1 cellular context compared by ENCODE assay signal in the genomic region with DNA sequence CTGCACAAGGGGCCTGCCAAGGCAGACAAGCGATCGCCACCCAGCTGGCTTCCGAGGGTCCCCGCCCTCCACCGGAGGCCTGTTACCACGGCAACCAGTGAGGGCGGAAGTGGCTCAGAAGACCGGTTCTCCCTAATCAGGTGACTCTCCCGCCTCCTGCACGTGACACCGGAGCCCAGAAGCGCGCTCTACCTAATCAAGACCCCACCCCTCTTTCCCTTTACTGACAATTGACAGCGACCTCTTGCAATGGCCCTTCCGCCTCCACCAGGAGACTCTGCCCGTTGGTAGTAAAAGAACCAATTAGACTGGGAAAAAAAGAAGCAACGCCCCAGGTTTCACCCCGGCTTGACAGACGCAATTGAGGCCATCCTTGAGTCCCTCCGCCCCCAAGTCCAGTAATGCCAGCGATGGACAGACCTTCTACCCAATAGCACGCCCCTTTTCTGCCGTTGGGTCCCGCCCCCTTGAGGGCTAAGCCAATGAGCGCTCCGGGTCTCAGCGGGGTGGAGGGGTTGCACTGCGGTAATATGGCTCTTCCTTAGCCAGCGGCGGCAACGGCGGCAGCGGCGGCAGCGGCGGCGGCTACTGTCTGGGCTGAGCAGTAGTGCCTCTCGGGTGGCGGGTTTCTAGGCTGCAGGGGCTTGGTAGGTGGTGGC.
TF ChIP-seq lines count a peak whose summit lies in the region.

A gene (plus strand): TSS at position 525 of the 659 bp plus-strand sequence. CDS start 198 bp downstream, outside the sequence.

TF ChIP-seq in K562, 482 proteins besides CTCF, POLR2A, EP300 and RAD21 (continued from another document and continues in another):
- TF ChIP-seq, protein P1, sequence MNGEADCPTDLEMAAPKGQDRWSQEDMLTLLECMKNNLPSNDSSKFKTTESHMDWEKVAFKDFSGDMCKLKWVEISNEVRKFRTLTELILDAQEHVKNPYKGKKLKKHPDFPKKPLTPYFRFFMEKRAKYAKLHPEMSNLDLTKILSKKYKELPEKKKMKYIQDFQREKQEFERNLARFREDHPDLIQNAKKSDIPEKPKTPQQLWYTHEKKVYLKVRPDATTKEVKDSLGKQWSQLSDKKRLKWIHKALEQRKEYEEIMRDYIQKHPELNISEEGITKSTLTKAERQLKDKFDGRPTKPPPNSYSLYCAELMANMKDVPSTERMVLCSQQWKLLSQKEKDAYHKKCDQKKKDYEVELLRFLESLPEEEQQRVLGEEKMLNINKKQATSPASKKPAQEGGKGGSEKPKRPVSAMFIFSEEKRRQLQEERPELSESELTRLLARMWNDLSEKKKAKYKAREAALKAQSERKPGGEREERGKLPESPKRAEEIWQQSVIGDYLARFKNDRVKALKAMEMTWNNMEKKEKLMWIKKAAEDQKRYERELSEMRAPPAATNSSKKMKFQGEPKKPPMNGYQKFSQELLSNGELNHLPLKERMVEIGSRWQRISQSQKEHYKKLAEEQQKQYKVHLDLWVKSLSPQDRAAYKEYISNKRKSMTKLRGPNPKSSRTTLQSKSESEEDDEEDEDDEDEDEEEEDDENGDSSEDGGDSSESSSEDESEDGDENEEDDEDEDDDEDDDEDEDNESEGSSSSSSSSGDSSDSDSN (IDR thresholded peaks at IDR 0.05; ENCODE audit: borderline replicate concordance in 1 of 2, low read depth in 2 of 2, low read length in 2 of 2), result 0 out of 4 replicates have a peak, but pooled peaks of 1 of the 2 experiments have one; percentile 14
- TF ChIP-seq MEIS2 (IDR thresholded peaks at IDR 0.05; ENCODE audit: partially characterized antibody) (peak; percentile 66), SMAD2 (IDR thresholded peaks at IDR 0.05; ENCODE audit: low read depth, low read length) (no peak), L3MBTL2 (IDR thresholded peaks at IDR 0.05) (peak; percentile 83; the same call in 1 of the 2 replicates), TAF15 (IDR thresholded peaks at IDR 0.05; ENCODE audit: low read depth, low read length) (no peak), MXI1 (IDR thresholded peaks at IDR 0.05; ENCODE audit: low read depth, low read length) (peak; percentile 83), MTF1 (CRISPR knock-in tag; IDR thresholded peaks at IDR 0.05; ENCODE audit: borderline replicate concordance) (no peak), ELF4 (CRISPR knock-in tag; IDR thresholded peaks at IDR 0.05) (0 out of 2 replicates have a peak, but pooled peaks have one; percentile 55), SMARCA5 (IDR thresholded peaks at IDR 0.05) (no peak), MAFF (IDR thresholded peaks at IDR 0.05; ENCODE audit: low read length) (no peak), TOE1 (IDR thresholded peaks at IDR 0.05; ENCODE audit: borderline replicate concordance) (peak; percentile 97), TOE1 (CRISPR knock-in tag; IDR thresholded peaks at IDR 0.05; ENCODE audit: borderline replicate concordance, low read depth) (no peak), SIX5 (IDR thresholded peaks at IDR 0.05; ENCODE audit: borderline replicate concordance in 1 of 2, insufficient read depth in 1 of 2, low read depth in 1 of 2, low read length in 2 of 2) (peak; percentile 33 to 56; a peak in 2 of 4 replicates), NR2C2 (CRISPR knock-in tag; IDR thresholded peaks at IDR 0.05) (0 out of 2 replicates have a peak, but pooled peaks have one; percentile 42), NR2C2 (tag; IDR thresholded peaks at IDR 0.05) (peak; percentile 92), TCF7L2 (IDR thresholded peaks at IDR 0.05; ENCODE audit: low read depth, low read length) (no peak), SAP30 (IDR thresholded peaks at IDR 0.05; ENCODE audit: borderline replicate concordance, insufficient read depth, low read depth, low read length, poor library complexity, severe bottlenecking) (peak; percentile 21), ETV1 (tag; conservative IDR thresholded peaks at IDR 0.05; ENCODE audit: low read depth) (peak; percentile 81), CSDE1 (IDR thresholded peaks at IDR 0.05) (peak in 1 of 2 experiments; percentile 83; a peak in 1 of 4 replicates), TAF7 (tag; IDR thresholded peaks at IDR 0.05) (0 out of 2 replicates have a peak, but pooled peaks have one; percentile 21), PML (IDR thresholded peaks at IDR 0.05; ENCODE audit: low read length) (peak; percentile 24; the same call in 1 of the 2 replicates), SREBF1 (IDR thresholded peaks at IDR 0.05; ENCODE audit: borderline replicate concordance, low read depth, low read length) (peak; percentile 67; the same call in 1 of the 2 replicates), ZNF561 (CRISPR knock-in tag; conservative IDR thresholded peaks at IDR 0.05) (no peak)
- TF ChIP-seq, protein P2, sequence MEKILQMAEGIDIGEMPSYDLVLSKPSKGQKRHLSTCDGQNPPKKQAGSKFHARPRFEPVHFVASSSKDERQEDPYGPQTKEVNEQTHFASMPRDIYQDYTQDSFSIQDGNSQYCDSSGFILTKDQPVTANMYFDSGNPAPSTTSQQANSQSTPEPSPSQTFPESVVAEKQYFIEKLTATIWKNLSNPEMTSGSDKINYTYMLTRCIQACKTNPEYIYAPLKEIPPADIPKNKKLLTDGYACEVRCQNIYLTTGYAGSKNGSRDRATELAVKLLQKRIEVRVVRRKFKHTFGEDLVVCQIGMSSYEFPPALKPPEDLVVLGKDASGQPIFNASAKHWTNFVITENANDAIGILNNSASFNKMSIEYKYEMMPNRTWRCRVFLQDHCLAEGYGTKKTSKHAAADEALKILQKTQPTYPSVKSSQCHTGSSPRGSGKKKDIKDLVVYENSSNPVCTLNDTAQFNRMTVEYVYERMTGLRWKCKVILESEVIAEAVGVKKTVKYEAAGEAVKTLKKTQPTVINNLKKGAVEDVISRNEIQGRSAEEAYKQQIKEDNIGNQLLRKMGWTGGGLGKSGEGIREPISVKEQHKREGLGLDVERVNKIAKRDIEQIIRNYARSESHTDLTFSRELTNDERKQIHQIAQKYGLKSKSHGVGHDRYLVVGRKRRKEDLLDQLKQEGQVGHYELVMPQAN (IDR thresholded peaks at IDR 0.05; ENCODE audit: borderline replicate concordance), result peak; percentile 89
- TF ChIP-seq, protein P3, sequence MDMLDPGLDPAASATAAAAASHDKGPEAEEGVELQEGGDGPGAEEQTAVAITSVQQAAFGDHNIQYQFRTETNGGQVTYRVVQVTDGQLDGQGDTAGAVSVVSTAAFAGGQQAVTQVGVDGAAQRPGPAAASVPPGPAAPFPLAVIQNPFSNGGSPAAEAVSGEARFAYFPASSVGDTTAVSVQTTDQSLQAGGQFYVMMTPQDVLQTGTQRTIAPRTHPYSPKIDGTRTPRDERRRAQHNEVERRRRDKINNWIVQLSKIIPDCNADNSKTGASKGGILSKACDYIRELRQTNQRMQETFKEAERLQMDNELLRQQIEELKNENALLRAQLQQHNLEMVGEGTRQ (CRISPR knock-in tag; IDR thresholded peaks at IDR 0.05), result peak; percentile 99
- TF ChIP-seq, protein P4, sequence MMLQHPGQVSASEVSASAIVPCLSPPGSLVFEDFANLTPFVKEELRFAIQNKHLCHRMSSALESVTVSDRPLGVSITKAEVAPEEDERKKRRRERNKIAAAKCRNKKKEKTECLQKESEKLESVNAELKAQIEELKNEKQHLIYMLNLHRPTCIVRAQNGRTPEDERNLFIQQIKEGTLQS (IDR thresholded peaks at IDR 0.05), result peak; percentile 57; the same call in 1 of the 2 replicates
- TF ChIP-seq, protein P4 (CRISPR knock-in tag; conservative IDR thresholded peaks at IDR 0.05), result no peak
- TF ChIP-seq, protein P5, sequence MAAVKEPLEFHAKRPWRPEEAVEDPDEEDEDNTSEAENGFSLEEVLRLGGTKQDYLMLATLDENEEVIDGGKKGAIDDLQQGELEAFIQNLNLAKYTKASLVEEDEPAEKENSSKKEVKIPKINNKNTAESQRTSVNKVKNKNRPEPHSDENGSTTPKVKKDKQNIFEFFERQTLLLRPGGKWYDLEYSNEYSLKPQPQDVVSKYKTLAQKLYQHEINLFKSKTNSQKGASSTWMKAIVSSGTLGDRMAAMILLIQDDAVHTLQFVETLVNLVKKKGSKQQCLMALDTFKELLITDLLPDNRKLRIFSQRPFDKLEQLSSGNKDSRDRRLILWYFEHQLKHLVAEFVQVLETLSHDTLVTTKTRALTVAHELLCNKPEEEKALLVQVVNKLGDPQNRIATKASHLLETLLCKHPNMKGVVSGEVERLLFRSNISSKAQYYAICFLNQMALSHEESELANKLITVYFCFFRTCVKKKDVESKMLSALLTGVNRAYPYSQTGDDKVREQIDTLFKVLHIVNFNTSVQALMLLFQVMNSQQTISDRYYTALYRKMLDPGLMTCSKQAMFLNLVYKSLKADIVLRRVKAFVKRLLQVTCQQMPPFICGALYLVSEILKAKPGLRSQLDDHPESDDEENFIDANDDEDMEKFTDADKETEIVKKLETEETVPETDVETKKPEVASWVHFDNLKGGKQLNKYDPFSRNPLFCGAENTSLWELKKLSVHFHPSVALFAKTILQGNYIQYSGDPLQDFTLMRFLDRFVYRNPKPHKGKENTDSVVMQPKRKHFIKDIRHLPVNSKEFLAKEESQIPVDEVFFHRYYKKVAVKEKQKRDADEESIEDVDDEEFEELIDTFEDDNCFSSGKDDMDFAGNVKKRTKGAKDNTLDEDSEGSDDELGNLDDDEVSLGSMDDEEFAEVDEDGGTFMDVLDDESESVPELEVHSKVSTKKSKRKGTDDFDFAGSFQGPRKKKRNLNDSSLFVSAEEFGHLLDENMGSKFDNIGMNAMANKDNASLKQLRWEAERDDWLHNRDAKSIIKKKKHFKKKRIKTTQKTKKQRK (IDR thresholded peaks at IDR 0.05; ENCODE audit: borderline replicate concordance, low read depth, low read length), result peak; percentile 53; the same call in 1 of the 2 replicates
- TF ChIP-seq, protein P6, sequence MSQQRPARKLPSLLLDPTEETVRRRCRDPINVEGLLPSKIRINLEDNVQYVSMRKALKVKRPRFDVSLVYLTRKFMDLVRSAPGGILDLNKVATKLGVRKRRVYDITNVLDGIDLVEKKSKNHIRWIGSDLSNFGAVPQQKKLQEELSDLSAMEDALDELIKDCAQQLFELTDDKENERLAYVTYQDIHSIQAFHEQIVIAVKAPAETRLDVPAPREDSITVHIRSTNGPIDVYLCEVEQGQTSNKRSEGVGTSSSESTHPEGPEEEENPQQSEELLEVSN (IDR thresholded peaks at IDR 0.05; ENCODE audit: borderline replicate concordance in 1 of 2, extremely low read depth in 1 of 2, insufficient read depth in 1 of 2, insufficient read length in 1 of 2, low read depth in 1 of 2, low read length in 1 of 2, poor library complexity in 1 of 2, severe bottlenecking in 1 of 2), result peak; percentile 9 to 65
- TF ChIP-seq, protein P7, sequence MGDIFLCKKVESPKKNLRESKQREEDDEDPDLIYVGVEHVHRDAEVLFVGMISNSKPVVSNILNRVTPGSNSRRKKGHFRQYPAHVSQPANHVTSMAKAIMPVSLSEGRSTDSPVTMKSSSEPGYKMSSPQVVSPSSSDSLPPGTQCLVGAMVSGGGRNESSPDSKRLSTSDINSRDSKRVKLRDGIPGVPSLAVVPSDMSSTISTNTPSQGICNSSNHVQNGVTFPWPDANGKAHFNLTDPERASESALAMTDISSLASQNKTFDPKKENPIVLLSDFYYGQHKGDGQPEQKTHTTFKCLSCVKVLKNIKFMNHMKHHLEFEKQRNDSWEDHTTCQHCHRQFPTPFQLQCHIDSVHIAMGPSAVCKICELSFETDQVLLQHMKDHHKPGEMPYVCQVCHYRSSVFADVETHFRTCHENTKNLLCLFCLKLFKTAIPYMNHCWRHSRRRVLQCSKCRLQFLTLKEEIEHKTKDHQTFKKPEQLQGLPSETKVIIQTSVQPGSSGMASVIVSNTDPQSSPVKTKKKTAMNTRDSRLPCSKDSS (IDR thresholded peaks at IDR 0.05; ENCODE audit: low read depth, partially characterized antibody), result no peak
- TF ChIP-seq, protein P8, sequence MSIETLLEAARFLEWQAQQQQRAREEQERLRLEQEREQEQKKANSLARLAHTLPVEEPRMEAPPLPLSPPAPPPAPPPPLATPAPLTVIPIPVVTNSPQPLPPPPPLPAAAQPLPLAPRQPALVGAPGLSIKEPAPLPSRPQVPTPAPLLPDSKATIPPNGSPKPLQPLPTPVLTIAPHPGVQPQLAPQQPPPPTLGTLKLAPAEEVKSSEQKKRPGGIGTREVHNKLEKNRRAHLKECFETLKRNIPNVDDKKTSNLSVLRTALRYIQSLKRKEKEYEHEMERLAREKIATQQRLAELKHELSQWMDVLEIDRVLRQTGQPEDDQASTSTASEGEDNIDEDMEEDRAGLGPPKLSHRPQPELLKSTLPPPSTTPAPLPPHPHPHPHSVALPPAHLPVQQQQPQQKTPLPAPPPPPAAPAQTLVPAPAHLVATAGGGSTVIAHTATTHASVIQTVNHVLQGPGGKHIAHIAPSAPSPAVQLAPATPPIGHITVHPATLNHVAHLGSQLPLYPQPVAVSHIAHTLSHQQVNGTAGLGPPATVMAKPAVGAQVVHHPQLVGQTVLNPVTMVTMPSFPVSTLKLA (conservative IDR thresholded peaks at IDR 0.05), result peak; percentile 90 to 96
- TF ChIP-seq, protein P9, sequence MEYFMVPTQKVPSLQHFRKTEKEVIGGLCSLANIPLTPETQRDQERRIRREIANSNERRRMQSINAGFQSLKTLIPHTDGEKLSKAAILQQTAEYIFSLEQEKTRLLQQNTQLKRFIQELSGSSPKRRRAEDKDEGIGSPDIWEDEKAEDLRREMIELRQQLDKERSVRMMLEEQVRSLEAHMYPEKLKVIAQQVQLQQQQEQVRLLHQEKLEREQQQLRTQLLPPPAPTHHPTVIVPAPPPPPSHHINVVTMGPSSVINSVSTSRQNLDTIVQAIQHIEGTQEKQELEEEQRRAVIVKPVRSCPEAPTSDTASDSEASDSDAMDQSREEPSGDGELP (CRISPR knock-in tag; IDR thresholded peaks at IDR 0.05; ENCODE audit: borderline replicate concordance), result peak; percentile 98
